ENCODE assay signal across 2 cellular contexts in the genomic region with DNA sequence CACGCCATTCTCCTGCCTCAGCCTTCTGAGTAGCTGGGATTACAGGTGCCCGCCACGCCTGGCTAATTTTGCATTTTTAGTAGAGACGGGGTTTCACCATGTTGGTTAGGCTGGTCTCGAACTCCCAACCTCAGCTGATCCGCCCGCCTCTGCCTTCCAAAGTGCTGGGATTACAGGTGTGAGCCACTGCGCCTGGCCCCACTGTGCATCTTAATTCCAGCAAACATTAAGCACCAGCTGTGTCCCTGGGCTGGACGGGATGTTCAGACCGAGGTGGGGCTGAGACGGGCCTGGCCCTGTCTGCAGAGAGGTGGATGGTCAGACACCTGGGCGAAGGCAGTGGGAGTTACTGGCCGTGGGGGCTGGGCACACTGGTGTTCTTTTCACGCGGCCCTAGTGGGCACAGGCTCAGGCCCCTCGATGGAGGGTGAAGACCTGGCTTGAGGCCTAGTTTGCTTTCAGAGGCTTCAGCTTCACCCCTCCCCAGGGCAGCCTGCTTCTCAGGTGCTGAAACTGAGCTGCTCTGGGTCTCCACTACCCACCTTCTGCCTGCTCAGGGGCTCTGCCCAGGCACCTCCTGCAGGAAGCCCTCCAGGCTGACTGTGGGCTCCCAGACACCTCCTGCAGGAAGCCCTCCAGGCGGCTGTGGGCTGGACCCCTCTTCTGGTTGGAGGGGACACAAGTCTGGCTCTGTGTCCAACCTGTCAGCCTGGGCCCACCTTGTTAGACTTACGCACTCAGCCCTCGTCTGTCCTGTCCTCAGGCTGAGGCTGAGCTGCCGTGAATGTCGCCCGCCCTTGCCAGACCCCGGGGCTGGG.
TF ChIP-seq lines count a peak whose summit lies in the region.

No MANE protein-coding gene starts in this region.

TF ChIP-seq in HEK293, 187 proteins besides CTCF, POLR2A, EP300 and RAD21:
- TF ChIP-seq ZFP69B (tag by site-specific recombination; IDR thresholded peaks at IDR 0.05) (0 out of 2 replicates have a peak, but pooled peaks have one; percentile 26), ZNF37A (tag by site-specific recombination; IDR thresholded peaks at IDR 0.05) (no peak), ZNF16 (tag by site-specific recombination; IDR thresholded peaks at IDR 0.05; ENCODE audit: low read depth) (no peak)
- TF ChIP-seq, protein P1, sequence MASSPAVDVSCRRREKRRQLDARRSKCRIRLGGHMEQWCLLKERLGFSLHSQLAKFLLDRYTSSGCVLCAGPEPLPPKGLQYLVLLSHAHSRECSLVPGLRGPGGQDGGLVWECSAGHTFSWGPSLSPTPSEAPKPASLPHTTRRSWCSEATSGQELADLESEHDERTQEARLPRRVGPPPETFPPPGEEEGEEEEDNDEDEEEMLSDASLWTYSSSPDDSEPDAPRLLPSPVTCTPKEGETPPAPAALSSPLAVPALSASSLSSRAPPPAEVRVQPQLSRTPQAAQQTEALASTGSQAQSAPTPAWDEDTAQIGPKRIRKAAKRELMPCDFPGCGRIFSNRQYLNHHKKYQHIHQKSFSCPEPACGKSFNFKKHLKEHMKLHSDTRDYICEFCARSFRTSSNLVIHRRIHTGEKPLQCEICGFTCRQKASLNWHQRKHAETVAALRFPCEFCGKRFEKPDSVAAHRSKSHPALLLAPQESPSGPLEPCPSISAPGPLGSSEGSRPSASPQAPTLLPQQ (tag by site-specific recombination; IDR thresholded peaks at IDR 0.05), result peak; percentile 58
- TF ChIP-seq, protein P2, sequence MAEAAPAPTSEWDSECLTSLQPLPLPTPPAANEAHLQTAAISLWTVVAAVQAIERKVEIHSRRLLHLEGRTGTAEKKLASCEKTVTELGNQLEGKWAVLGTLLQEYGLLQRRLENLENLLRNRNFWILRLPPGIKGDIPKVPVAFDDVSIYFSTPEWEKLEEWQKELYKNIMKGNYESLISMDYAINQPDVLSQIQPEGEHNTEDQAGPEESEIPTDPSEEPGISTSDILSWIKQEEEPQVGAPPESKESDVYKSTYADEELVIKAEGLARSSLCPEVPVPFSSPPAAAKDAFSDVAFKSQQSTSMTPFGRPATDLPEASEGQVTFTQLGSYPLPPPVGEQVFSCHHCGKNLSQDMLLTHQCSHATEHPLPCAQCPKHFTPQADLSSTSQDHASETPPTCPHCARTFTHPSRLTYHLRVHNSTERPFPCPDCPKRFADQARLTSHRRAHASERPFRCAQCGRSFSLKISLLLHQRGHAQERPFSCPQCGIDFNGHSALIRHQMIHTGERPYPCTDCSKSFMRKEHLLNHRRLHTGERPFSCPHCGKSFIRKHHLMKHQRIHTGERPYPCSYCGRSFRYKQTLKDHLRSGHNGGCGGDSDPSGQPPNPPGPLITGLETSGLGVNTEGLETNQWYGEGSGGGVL (tag by site-specific recombination; IDR thresholded peaks at IDR 0.05), result no peak

TF ChIP-seq in GM12878, 131 proteins besides CTCF, POLR2A, EP300 and RAD21:
- TF ChIP-seq ZBED1 (IDR thresholded peaks at IDR 0.05; ENCODE audit: borderline replicate concordance) (no peak), MXI1 (IDR thresholded peaks at IDR 0.05; ENCODE audit: low read depth, low read length) (no peak), GATAD2B (conservative IDR thresholded peaks at IDR 0.05; ENCODE audit: low read depth) (peak; percentile 40; the same call in 1 of the 2 replicates), MEF2B (IDR thresholded peaks at IDR 0.05; ENCODE audit: partially characterized antibody, poor library complexity, severe bottlenecking) (no peak), DPF2 (IDR thresholded peaks at IDR 0.05) (0 out of 2 replicates have a peak, but pooled peaks have one; percentile 31), HCFC1 (IDR thresholded peaks at IDR 0.05; ENCODE audit: low read length) (no peak), BHLHE40 (IDR thresholded peaks at IDR 0.05; ENCODE audit: borderline replicate concordance in 1 of 2, low read depth in 2 of 2, low read length in 1 of 2) (peak in 1 of 2 experiments; percentile 7; a peak in 1 of 4 replicates), ESRRA (IDR thresholded peaks at IDR 0.05; ENCODE audit: low read length) (no peak), RUNX3 (IDR thresholded peaks at IDR 0.05; ENCODE audit: low read length) (no peak), PML (IDR thresholded peaks at IDR 0.05; ENCODE audit: low read length) (no peak), TCF7 (IDR thresholded peaks at IDR 0.05; ENCODE audit: borderline replicate concordance) (no peak), NBN (IDR thresholded peaks at IDR 0.05) (0 out of 2 replicates have a peak, but pooled peaks have one; percentile 46), IKZF1 (conservative IDR thresholded peaks at IDR 0.05) (peak; percentile 62), ZNF217 (IDR thresholded peaks at IDR 0.05) (peak; percentile 74; the same call in 1 of the 2 replicates)
- TF ChIP-seq, protein P3, sequence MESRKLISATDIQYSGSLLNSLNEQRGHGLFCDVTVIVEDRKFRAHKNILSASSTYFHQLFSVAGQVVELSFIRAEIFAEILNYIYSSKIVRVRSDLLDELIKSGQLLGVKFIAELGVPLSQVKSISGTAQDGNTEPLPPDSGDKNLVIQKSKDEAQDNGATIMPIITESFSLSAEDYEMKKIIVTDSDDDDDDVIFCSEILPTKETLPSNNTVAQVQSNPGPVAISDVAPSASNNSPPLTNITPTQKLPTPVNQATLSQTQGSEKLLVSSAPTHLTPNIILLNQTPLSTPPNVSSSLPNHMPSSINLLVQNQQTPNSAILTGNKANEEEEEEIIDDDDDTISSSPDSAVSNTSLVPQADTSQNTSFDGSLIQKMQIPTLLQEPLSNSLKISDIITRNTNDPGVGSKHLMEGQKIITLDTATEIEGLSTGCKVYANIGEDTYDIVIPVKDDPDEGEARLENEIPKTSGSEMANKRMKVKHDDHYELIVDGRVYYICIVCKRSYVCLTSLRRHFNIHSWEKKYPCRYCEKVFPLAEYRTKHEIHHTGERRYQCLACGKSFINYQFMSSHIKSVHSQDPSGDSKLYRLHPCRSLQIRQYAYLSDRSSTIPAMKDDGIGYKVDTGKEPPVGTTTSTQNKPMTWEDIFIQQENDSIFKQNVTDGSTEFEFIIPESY (IDR thresholded peaks at IDR 0.05), result no peak
